10 cellular contexts compared by ENCODE assay signal in the genomic region with DNA sequence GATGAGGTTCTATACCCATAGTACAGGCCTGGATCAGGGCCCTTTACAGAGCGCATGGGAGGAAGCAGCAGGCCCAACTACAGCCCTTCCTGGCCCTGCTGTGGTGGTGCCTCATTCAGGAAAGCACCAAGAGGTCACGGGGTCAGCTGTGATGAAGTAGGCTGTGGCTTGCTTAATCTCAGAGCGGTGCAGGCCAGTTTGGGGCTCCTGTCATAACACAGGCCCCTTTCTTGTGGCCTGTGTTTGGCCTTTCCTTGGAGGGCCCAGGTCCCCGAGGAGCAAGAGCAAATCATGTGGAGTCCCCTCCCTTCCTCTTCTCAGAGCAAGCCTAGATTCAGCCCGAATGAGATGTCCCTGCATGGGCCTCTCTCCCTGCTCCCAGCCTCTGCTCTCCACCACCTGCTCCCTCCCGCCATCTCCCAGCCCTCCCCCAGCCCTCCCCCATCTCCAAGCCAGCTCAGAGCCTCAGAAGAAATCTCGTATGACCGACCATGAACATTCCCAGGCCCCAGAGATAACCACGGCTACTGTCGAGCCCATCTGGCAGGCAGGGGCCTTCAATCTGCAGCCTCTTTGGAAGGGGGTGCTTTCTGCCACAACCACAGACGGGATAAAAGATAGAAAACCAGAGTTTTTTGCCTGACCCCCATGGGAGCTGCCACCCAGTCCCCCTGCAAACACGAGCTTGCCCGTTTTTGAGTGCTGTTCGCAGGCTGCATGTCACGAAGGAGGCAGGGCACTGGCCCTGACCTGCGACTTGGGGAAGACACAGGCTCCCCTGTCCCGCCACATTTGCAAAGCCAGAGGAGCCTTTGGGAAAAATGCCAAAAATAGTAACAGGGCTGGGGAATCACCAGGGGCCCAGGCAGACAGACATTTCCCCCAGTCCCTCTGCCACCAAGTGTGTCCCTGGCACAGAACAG. TPM values are rescaled to one million over a fixed set of nuclear protein-coding genes. Genes with fewer than 3 reads are reported as not detected.
A peak's percentile ranks its signal among the peaks of the same experiment; 100 is the strongest.
DNase-seq lines count a peak whose midpoint lies in the region; ATAC-seq and TF ChIP-seq lines count a peak whose summit lies in the region.
"Had no signal": no experiment of that assay in that cellular context is flagged by ENCODE, and none has a peak within 500 bp of the region (broad histone marks: within the 10 kb centered on the region; RNA-seq: fewer than 3 reads in every experiment).

No MANE protein-coding gene starts in this region.

- ATAC-seq in gastroesophageal sphincter = peak; percentile 39
- no peak for ATAC-seq in HG03442 (IDR thresholded peaks at IDR 0.05; ENCODE audit: unreplicated experiment)
- no peak for ATAC-seq in GM18907 (IDR thresholded peaks at IDR 0.05; ENCODE audit: unreplicated experiment)

- no peak for TF ChIP-seq EP300 in gastroesophageal sphincter (IDR thresholded peaks at IDR 0.05)

- no peak overlapping the region for H3K4me3 ChIP-seq in gastroesophageal sphincter

- peak overlapping the region in 2 of 4 donors; percentile 10 to 33 for H3K27ac ChIP-seq in gastroesophageal sphincter

- peaks cover 61% of the 10 kb centered on the region for H3K4me1 Mint-ChIP-seq in HFFc6 (ENCODE audit: low read depth)
- H3K4me1 Mint-ChIP-seq in T-helper 2 cell treated with Interferon-gamma antibody and Interleukin-4, amounts not matched to agents 5 μg/mL and 100 μg/mL, for 36 hours (ENCODE audit: low read depth) = peaks cover 23% of the 10 kb centered on the region

- no peaks in the 10 kb centered on the region for H3K9me3 Mint-ChIP-seq in HFFc6
- H3K9me3 Mint-ChIP-seq in T-helper 2 cell treated with Interferon-gamma antibody and Interleukin-4, amounts not matched to agents 5 μg/mL and 100 μg/mL, for 36 hours = no peaks in the 10 kb centered on the region

- DNase-seq in HFFc6 = peak; percentile 52
- DNase-seq in T-helper 2 cell treated with Interferon-gamma antibody and Interleukin-4, amounts not matched to agents 5 μg/mL and 100 μg/mL, for 36 hours (ENCODE audit: low spot score) = no peak
- DNase-seq in retina = peak; percentile 56
- DNase-seq in NCI-H1092 treated with DMSO at 0.1 percent for 48 hours (lab: John Stamatoyannopoulos, UW) = no peak
- no peak for DNase-seq in midbrain (lab: John Stamatoyannopoulos, UW)
- DNase-seq: occipital lobe; stimulated activated naive CD4-positive, alpha-beta T cell treated with Interleukin-2 at 50 U/mL for 16 hours had no signal

- H3K27ac Mint-ChIP-seq in HFFc6 = peak overlapping the region; percentile 98
- H3K27ac Mint-ChIP-seq in T-helper 2 cell treated with Interferon-gamma antibody and Interleukin-4, amounts not matched to agents 5 μg/mL and 100 μg/mL, for 36 hours = peak overlapping the region; percentile 57

- 0 out of 2 replicates have a peak overlapping the region, but pooled peaks have one; percentile 20 for H3K4me3 Mint-ChIP-seq in HFFc6
- H3K4me3 Mint-ChIP-seq in T-helper 2 cell treated with Interferon-gamma antibody and Interleukin-4, amounts not matched to agents 5 μg/mL and 100 μg/mL, for 36 hours = no peak overlapping the region

- peaks cover 0 to 50% (median 9%) of the 10 kb centered on the region in 3 donors for H3K4me1 ChIP-seq in gastroesophageal sphincter

- H3K27me3 Mint-ChIP-seq in HFFc6 (ENCODE audit: insufficient read depth) = no peaks in the 10 kb centered on the region; the same call in 1 of the 2 replicates
- no peaks in the 10 kb centered on the region for H3K27me3 Mint-ChIP-seq in T-helper 2 cell treated with Interferon-gamma antibody and Interleukin-4, amounts not matched to agents 5 μg/mL and 100 μg/mL, for 36 hours (ENCODE audit: low read depth)

- no peak for TF ChIP-seq POLR2A in gastroesophageal sphincter (IDR thresholded peaks at IDR 0.05)

- no peaks in the 10 kb centered on the region for H3K9me3 ChIP-seq in gastroesophageal sphincter

- H3K36me3 Mint-ChIP-seq in HFFc6 (ENCODE audit: low read depth) = peaks cover 7% of the 10 kb centered on the region; the same call in 1 of the 2 replicates
- peaks cover 3% of the 10 kb centered on the region for H3K36me3 Mint-ChIP-seq in T-helper 2 cell treated with Interferon-gamma antibody and Interleukin-4, amounts not matched to agents 5 μg/mL and 100 μg/mL, for 36 hours (ENCODE audit: low read depth)

- H3K36me3 ChIP-seq in gastroesophageal sphincter = no peaks in the 10 kb centered on the region

- 90% methylated on average over 2 of the region's 17 CpGs; no CpG with 5 or more reads in 1 of the 2 donors for WGBS in gastroesophageal sphincter (ENCODE audit: low coverage in 1 of 2), 2 donors

- TF ChIP-seq CTCF in HFFc6 (IDR thresholded peaks at IDR 0.05) (no peak), gastroesophageal sphincter (IDR thresholded peaks at IDR 0.05) (no peak)

- H3K27me3 ChIP-seq in gastroesophageal sphincter = no peaks in the 10 kb centered on the region

RNA-seq across cellular contexts. Expression of gene DUSP7, which starts 32.3 kb away (rescaled TPM):
- 10 to 100 TPM; 31.7 to 43.3 (median 37.4) TPM for total RNA-seq in HFFc6 (2021; fragmentation: NEBNext Ultra II Directional; extraction: Animal tissue kit (Norgen Biotek cat#: 25700))
- 10 to 100 TPM; 10.2 to 18.1 (median 14.7) TPM for total RNA-seq in gastroesophageal sphincter

Comparison
In these comparisons a context has a peak if more than half of its experiments do, and no peak if none do; other contexts are left out.
1. DNase-seq: peak in HFFc6 (single experiment) and retina (single experiment); none in T-helper 2 cell treated with Interferon-gamma antibody and Interleukin-4, amounts not matched to agents 5 μg/mL and 100 μg/mL, for 36 hours (single experiment), NCI-H1092 treated with DMSO at 0.1 percent for 48 hours (single experiment) and midbrain (single experiment).